ENCODE assay signal across 11 cellular contexts in the genomic region with DNA sequence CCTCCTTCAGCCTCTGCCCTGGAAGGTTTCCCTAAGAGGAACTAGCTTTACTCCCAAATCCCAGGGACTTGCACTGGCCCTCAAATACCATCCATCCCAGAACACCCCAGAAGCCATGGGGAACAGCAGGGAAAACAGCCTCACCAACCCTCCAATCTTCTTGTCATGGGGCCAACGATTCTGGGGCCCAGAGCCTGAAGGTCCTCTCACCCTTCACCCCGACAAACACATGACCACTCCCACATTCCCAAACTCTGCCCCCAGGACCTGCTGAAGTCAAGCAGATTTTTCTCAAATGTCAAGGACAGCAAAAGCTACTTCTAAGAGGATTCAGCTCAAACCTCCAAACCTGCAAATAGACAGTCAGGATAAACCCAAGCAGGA.
A peak's percentile ranks its signal among the peaks of the same experiment; 100 is the strongest.
DNase-seq lines count a peak whose midpoint lies in the region; FAIRE-seq and TF ChIP-seq lines count a peak whose summit lies in the region.
"Had no signal": no experiment of that assay in that cellular context is flagged by ENCODE, and none has a peak within 500 bp of the region (broad histone marks: within the 10 kb centered on the region; RNA-seq: fewer than 3 reads in every experiment).

No MANE protein-coding gene starts in this region.

- DNase-seq in SJSA1 (ENCODE audit: low read depth in 1 of 2, low spot score in 2 of 2) (no peak), neural crest cell (ENCODE audit: low read depth, low spot score) (no peak), transverse colon (no peak), HTR-8/SVneo (ENCODE audit: insufficient read length, low spot score) (no peak), DMS153 treated with DMSO at 0.1 percent for 48 hours (lab: John Stamatoyannopoulos, UW; ENCODE audit: unreplicated experiment) (no peak), pons (ENCODE audit: low spot score) (no peak)
- DNase-seq: activated T-cell treated with anti-CD3 and anti-CD28 coated beads, Interleukin-2, amount 50 U/mL, for 72 hours; cerebellar nuclear complex; natural killer cell; NCI-H2081 had no signal

- no peak for TF ChIP-seq CTCF in neural crest cell (conservative IDR thresholded peaks at IDR 0.05)
- no peak for TF ChIP-seq CTCF in transverse colon (IDR thresholded peaks at IDR 0.05)

- WGBS in esophagus, 2 donors = 27 to 38% methylated on average over 2 of the region's 2 CpGs
- WGBS in transverse colon (ENCODE audit: low coverage in 1 of 2), 2 donors = 55 to 60% methylated on average over 1 to 2 of the region's 2 CpGs

- H3K36me3 Mint-ChIP-seq in neural crest cell (ENCODE audit: low read depth) = no peaks in the 10 kb centered on the region
- H3K36me3 Mint-ChIP-seq: natural killer cell had no signal

- H3K4me3 ChIP-seq in SJSA1 = no peak overlapping the region
- H3K4me3 ChIP-seq in esophagus (ENCODE audit: low read depth in 1 of 2, low read length in 2 of 2) = no peak overlapping the region
- no peak overlapping the region for H3K4me3 ChIP-seq in transverse colon

- H3K27me3 ChIP-seq in SJSA1 (replicated peaks) = no peaks in the 10 kb centered on the region
- H3K27me3 ChIP-seq in esophagus (ENCODE audit: control insufficient read depth in 1 of 2, insufficient read depth in 2 of 2, low read length in 2 of 2) = no peaks in the 10 kb centered on the region
- H3K27me3 ChIP-seq in transverse colon = no peaks in the 10 kb centered on the region

- H3K4me3 Mint-ChIP-seq in neural crest cell = peak overlapping the region; percentile 58
- H3K4me3 Mint-ChIP-seq: activated T-cell treated with anti-CD3 and anti-CD28 coated beads, Interleukin-2, amount 50 U/mL, for 72 hours; natural killer cell had no signal

- TF ChIP-seq EP300 in transverse colon (IDR thresholded peaks at IDR 0.05; ENCODE audit: low read depth) = no peak

- H3K9me3 Mint-ChIP-seq in neural crest cell = no peaks in the 10 kb centered on the region
- H3K9me3 Mint-ChIP-seq: activated T-cell treated with anti-CD3 and anti-CD28 coated beads, Interleukin-2, amount 50 U/mL, for 72 hours; natural killer cell had no signal

- H3K27me3 Mint-ChIP-seq in neural crest cell (ENCODE audit: low read depth) = no peaks in the 10 kb centered on the region

- H3K36me3 ChIP-seq in SJSA1 (no peaks in the 10 kb centered on the region), esophagus (ENCODE audit: control insufficient read depth in 2 of 2, insufficient read depth in 2 of 2, low read length in 1 of 2) (no peaks in the 10 kb centered on the region), transverse colon (no peaks in the 10 kb centered on the region)

- in situ Hi-C loops in transverse colon (cut with MboI; ENCODE audit: low pct_ligation_motif_present in 1 of 4, low pct_unique_long_range_greater_than_20kb in 1 of 4, low sequenced_read_pairs in 3 of 4) = no loop called here

- H3K27ac Mint-ChIP-seq in neural crest cell (ENCODE audit: unreplicated experiment) = peak overlapping the region; percentile 63
- H3K27ac Mint-ChIP-seq: activated T-cell treated with anti-CD3 and anti-CD28 coated beads, Interleukin-2, amount 50 U/mL, for 72 hours; natural killer cell had no signal

- H3K9me3 ChIP-seq in SJSA1 (replicated peaks) = no peaks in the 10 kb centered on the region
- H3K9me3 ChIP-seq in esophagus (ENCODE audit: control insufficient read depth in 2 of 2, insufficient read depth in 1 of 2, low read depth in 1 of 2, low read length in 1 of 2) = no peaks in the 10 kb centered on the region
- H3K9me3 ChIP-seq in transverse colon = no peaks in the 10 kb centered on the region

- H3K4me1 ChIP-seq in SJSA1 (replicated peaks) = peaks cover 67% of the 10 kb centered on the region
- peaks cover 18 to 30% of the 10 kb centered on the region in 2 donors for H3K4me1 ChIP-seq in esophagus (ENCODE audit: control insufficient read depth in 2 of 2, insufficient read depth in 2 of 2, low read length in 1 of 2)
- peaks cover 37 to 60% (median 51%) of the 10 kb centered on the region in 4 donors for H3K4me1 ChIP-seq in transverse colon

- H3K27ac ChIP-seq in SJSA1 (peak overlapping the region; percentile 24), esophagus (ENCODE audit: low read depth in 2 of 2, low read length in 1 of 2) (peak overlapping the region; percentile 41 to 84), transverse colon (peak overlapping the region; percentile 81 to 89 (median 84))

- TF ChIP-seq POLR2A in transverse colon (IDR thresholded peaks at IDR 0.05) = no peak

- peaks cover 68% of the 10 kb centered on the region for H3K4me1 Mint-ChIP-seq in neural crest cell

- intact Hi-C loops in transverse colon (cut with DNase I; ENCODE audit: low total_unique reads) = no loop called here

- FAIRE-seq in HTR-8/SVneo (lab: Jason Lieb, UNC) = no peak

Comparison
In these comparisons a context has a peak if more than half of its experiments do, and no peak if none do; other contexts are left out.
1. H3K27ac ChIP-seq: peak in every context shown above with its lines; median percentile 84 in transverse colon; 62 in esophagus; 24 in SJSA1.